In genomic region chr14:76531821-76532318, GRCh38 we compare ENCODE assay signal across 16 cellular contexts.
DNase-seq lines count a peak whose midpoint lies in the region; ATAC-seq and TF ChIP-seq lines count a peak whose summit lies in the region.
"Had no signal": no experiment of that assay in that cellular context is flagged by ENCODE, and none has a peak within 500 bp of the region (broad histone marks: within the 10 kb centered on the region; RNA-seq: fewer than 3 reads in every experiment).

No MANE protein-coding gene starts in this region.

- no peaks in the 10 kb centered on the region for H3K23me2 ChIP-seq in H9 (ENCODE audit: insufficient read length, low read depth, low read length, poor library complexity, severe bottlenecking)

- no peak overlapping the region for H2AFZ ChIP-seq in H9 (ENCODE audit: low read length)

- H4K8ac ChIP-seq in H9 (replicated peaks; ENCODE audit: insufficient read length, low read depth, low read length), result no peak overlapping the region

- H3K9me3 Mint-ChIP-seq in H9 (no peaks in the 10 kb centered on the region), endodermal cell (peaks cover 10% of the 10 kb centered on the region)
- no peaks in the 10 kb centered on the region for H3K9me3 Mint-ChIP-seq in activated CD4-positive, alpha-beta memory T cell treated with anti-CD3 and anti-CD28 coated beads for 36 hours
- H3K9me3 Mint-ChIP-seq: CD4-positive, alpha-beta T cell; IgD-negative memory B cell had no signal

- H3K27me3 ChIP-seq in H9 (ENCODE audit: insufficient read depth, low read length), result no peaks in the 10 kb centered on the region
- H3K27me3 ChIP-seq in endodermal cell (ENCODE audit: control insufficient read depth, insufficient read depth, low read length, poor library complexity, severe bottlenecking), result no peaks in the 10 kb centered on the region
- H3K27me3 ChIP-seq in prostate gland (replicated peaks; ENCODE audit: insufficient read depth), result no peaks in the 10 kb centered on the region
- H3K27me3 ChIP-seq: SJCRH30 had no signal

- H2BK12ac ChIP-seq in H9 (ENCODE audit: insufficient read length, low read depth, low read length), result no peak overlapping the region

- no peaks in the 10 kb centered on the region; the same call in 1 of the 2 replicates for H3K4me1 ChIP-seq in H9 (ENCODE audit: insufficient read depth, low read length)
- H3K4me1 ChIP-seq in endodermal cell (ENCODE audit: control insufficient read depth, insufficient read depth, low read length), result peaks cover 9% of the 10 kb centered on the region
- H3K4me1 ChIP-seq in prostate gland (replicated peaks), result no peaks in the 10 kb centered on the region
- H3K4me1 ChIP-seq: SJCRH30 had no signal

- no peak for ATAC-seq in HG02870 (IDR thresholded peaks at IDR 0.05; ENCODE audit: unreplicated experiment)
- no peak for ATAC-seq in GM21737 (IDR thresholded peaks at IDR 0.05; ENCODE audit: unreplicated experiment)

- no peak overlapping the region for H2BK120ac ChIP-seq in H9 (ENCODE audit: low read depth, low read length, poor library complexity, severe bottlenecking)

- H3K36me3 ChIP-seq in endodermal cell (ENCODE audit: control insufficient read depth, insufficient read depth, low read length) (no peaks in the 10 kb centered on the region), prostate gland (no peaks in the 10 kb centered on the region)
- H3K36me3 ChIP-seq: SJCRH30 had no signal

- TF ChIP-seq CTCF in H9 (conservative IDR thresholded peaks at IDR 0.05) (no peak), endodermal cell (conservative IDR thresholded peaks at IDR 0.05) (no peak), prostate gland (IDR thresholded peaks at IDR 0.05) (no peak)

- H4K5ac ChIP-seq in H9 (ENCODE audit: insufficient read length, low read depth, low read length), result no peak overlapping the region

- no peak overlapping the region for H3K56ac ChIP-seq in H9 (ENCODE audit: insufficient read length, low read depth, low read length)

- 0 out of 7 replicates have a peak, but pooled peaks cover 0 to 1% (median 0%) of the 10 kb centered on the region in 3 experiments for H3K36me3 Mint-ChIP-seq in H9 (ENCODE audit: insufficient read depth in 1 of 3, low read depth in 3 of 3)
- no peaks in the 10 kb centered on the region for H3K36me3 Mint-ChIP-seq in endodermal cell (ENCODE audit: low read depth)
- H3K36me3 Mint-ChIP-seq in activated CD4-positive, alpha-beta memory T cell treated with anti-CD3 and anti-CD28 coated beads for 36 hours, result no peaks in the 10 kb centered on the region
- H3K36me3 Mint-ChIP-seq: IgD-negative memory B cell had no signal

- H3K9me3 ChIP-seq in H9 (ENCODE audit: control insufficient read depth, low read depth, low read length), result no peaks in the 10 kb centered on the region
- peaks cover 5% of the 10 kb centered on the region for H3K9me3 ChIP-seq in endodermal cell (ENCODE audit: control insufficient read depth, low read length)
- H3K9me3 ChIP-seq in prostate gland, result no peaks in the 10 kb centered on the region
- H3K9me3 ChIP-seq: SJCRH30 had no signal

- intact Hi-C loops in prostate gland (cut with DNase I), result no loop called here
- intact Hi-C loops in activated CD4-positive, alpha-beta memory T cell treated with anti-CD3 and anti-CD28 coated beads for 36 hours (cut with micrococcal nuclease), result no loop called here

- H3K4me1 Mint-ChIP-seq in H9 (peaks cover 15 to 19% of the 10 kb centered on the region in 2 experiments), endodermal cell (peaks cover 16% of the 10 kb centered on the region)
- H3K4me1 Mint-ChIP-seq in activated CD4-positive, alpha-beta memory T cell treated with anti-CD3 and anti-CD28 coated beads for 36 hours (ENCODE audit: low read depth), result no peaks in the 10 kb centered on the region
- H3K4me1 Mint-ChIP-seq: B cell had no signal

- H3K4me3 ChIP-seq in endodermal cell (ENCODE audit: low read length), result no peak overlapping the region
- H3K4me3 ChIP-seq in prostate gland, result no peak overlapping the region
- H3K4me3 ChIP-seq: SJCRH30 had no signal

- H2BK20ac ChIP-seq in H9 (ENCODE audit: low read depth, low read length, poor library complexity, severe bottlenecking), result no peak overlapping the region

- no peak overlapping the region for H2BK5ac ChIP-seq in H9 (ENCODE audit: insufficient read length, low read length)

- no peak overlapping the region for H3K4me2 ChIP-seq in H9 (ENCODE audit: insufficient read depth, insufficient read length, low read length)

- no peak overlapping the region for H3K23ac ChIP-seq in H9 (ENCODE audit: insufficient read length, low read depth, low read length)

- no peak overlapping the region for H3K4ac ChIP-seq in H9 (ENCODE audit: low read depth, low read length)

- no CpG with 5 or more reads among the region's 15 CpGs for WGBS in H9 (ENCODE audit: extremely low coverage, insufficient read length, low lambda C conversion rate)
- 93 to 95% methylated on average over 10 to 15 of the region's 15 CpGs for WGBS in endodermal cell (ENCODE audit: insufficient coverage in 1 of 2, insufficient read length in 1 of 2), 2 experiments
- WGBS in prostate gland, result 30% methylated on average over 15 of the region's 15 CpGs

- POLR2A ChIA-PET in activated CD4-positive, alpha-beta memory T cell treated with anti-CD3 and anti-CD28 coated beads for 36 hours (lab: Charles Lee), result no interaction called here

- CTCF ChIA-PET in activated CD4-positive, alpha-beta memory T cell treated with anti-CD3 and anti-CD28 coated beads for 36 hours (lab: Charles Lee), result no interaction called here

- H3T11ph ChIP-seq in H9 (ENCODE audit: low read length), result no peak overlapping the region

- no peak overlapping the region; a peak in 1 of 5 replicates for H3K4me3 Mint-ChIP-seq in H9
- no peak overlapping the region for H3K4me3 Mint-ChIP-seq in endodermal cell
- no peak overlapping the region for H3K4me3 Mint-ChIP-seq in activated CD4-positive, alpha-beta memory T cell treated with anti-CD3 and anti-CD28 coated beads for 36 hours
- H3K4me3 Mint-ChIP-seq: B cell; CD4-positive, alpha-beta T cell; IgD-negative memory B cell had no signal

- H3K79me1 ChIP-seq in H9 (ENCODE audit: insufficient read depth, low read depth, low read length, poor library complexity, severe bottlenecking), result no peaks in the 10 kb centered on the region

- no peak overlapping the region for H4K91ac ChIP-seq in H9 (ENCODE audit: insufficient read length, low read depth, low read length)

- H2BK15ac ChIP-seq in H9 (ENCODE audit: low read depth, low read length), result no peak overlapping the region

- H3K9ac ChIP-seq in H9 (ENCODE audit: extremely low read depth, insufficient read length, low read length), result no peak overlapping the region
- no peak overlapping the region for H3K9ac ChIP-seq in endodermal cell (ENCODE audit: extremely low read depth, low read length, poor library complexity, severe bottlenecking)

- no peaks in the 10 kb centered on the region for H3K79me2 ChIP-seq in H9 (ENCODE audit: insufficient read depth, low read length)

- H3K27ac ChIP-seq in H9 (ENCODE audit: insufficient read length, low read depth, low read length) (no peak overlapping the region), endodermal cell (ENCODE audit: low read depth, low read length) (no peak overlapping the region), prostate gland (peak overlapping the region; percentile 38 to 55)
- H3K27ac ChIP-seq: SJCRH30 had no signal

- no peaks in the 10 kb centered on the region for H4K20me1 ChIP-seq in H9 (ENCODE audit: control insufficient read depth, insufficient read depth, insufficient read length)

- TF ChIP-seq POLR2A in prostate gland (IDR thresholded peaks at IDR 0.05), result no peak

- DNase-seq in H9 (no peak), NCI-H510A (lab: John Stamatoyannopoulos, UW) (peak; percentile 46), endodermal cell (no peak), prostate gland (ENCODE audit: low spot score) (peak; percentile 71)
- DNase-seq in activated CD4-positive, alpha-beta memory T cell treated with anti-CD3 and anti-CD28 coated beads for 36 hours, result no peak
- DNase-seq: CD4-positive, alpha-beta T cell; H7; NCI-H1436; NCI-H2081; NCI-H226; SJCRH30; SW 1271 had no signal

- peak overlapping the region in 2 of 3 experiments; percentile 53 to 59; a peak in 3 of 7 replicates for H3K27ac Mint-ChIP-seq in H9
- peak overlapping the region; percentile 32 for H3K27ac Mint-ChIP-seq in endodermal cell
- no peak overlapping the region for H3K27ac Mint-ChIP-seq in activated CD4-positive, alpha-beta memory T cell treated with anti-CD3 and anti-CD28 coated beads for 36 hours
- H3K27ac Mint-ChIP-seq: B cell; CD4-positive, alpha-beta T cell; IgD-negative memory B cell had no signal

- no peak overlapping the region for H3K18ac ChIP-seq in H9 (ENCODE audit: insufficient read length, low read depth, low read length)

- H3K27me3 Mint-ChIP-seq in H9 (ENCODE audit: low read depth) (no peaks in the 10 kb centered on the region; the same call in 1 of the 2 replicates), endodermal cell (ENCODE audit: insufficient read depth) (no peaks in the 10 kb centered on the region)
- peaks cover 11% of the 10 kb centered on the region for H3K27me3 Mint-ChIP-seq in activated CD4-positive, alpha-beta memory T cell treated with anti-CD3 and anti-CD28 coated beads for 36 hours
- H3K27me3 Mint-ChIP-seq: IgD-negative memory B cell had no signal

- H2AK5ac ChIP-seq in H9 (ENCODE audit: insufficient read length, low read length), result no peak overlapping the region

- H3K14ac ChIP-seq in H9 (ENCODE audit: insufficient read depth, low read length), result no peak overlapping the region

Comparison
In these comparisons a context has a peak if more than half of its experiments do, and no peak if none do; other contexts are left out.
1. DNase-seq: peak in NCI-H510A (single experiment) and prostate gland (single experiment); none in H9 (single experiment), endodermal cell (single experiment) and activated CD4-positive, alpha-beta memory T cell treated with anti-CD3 and anti-CD28 coated beads for 36 hours (single experiment).
2. H3K27ac ChIP-seq: peak in prostate gland (2 of 2); none in H9 (single experiment) and endodermal cell (single experiment).